In genomic region chr12:98725481-98726247, GRCh38 we compare ENCODE assay signal across 8 cellular contexts.
DNase-seq lines count a peak whose midpoint lies in the region; ATAC-seq and TF ChIP-seq lines count a peak whose summit lies in the region.

No MANE protein-coding gene starts in this region.

- peaks cover 0 to 63% of the 10 kb centered on the region in 2 donors for H3K36me3 ChIP-seq in gastroesophageal sphincter
- H3K36me3 ChIP-seq in spleen = peaks cover 0 to 100% (median 60%) of the 10 kb centered on the region in 6 donors

- H3K4me3 Mint-ChIP-seq in CD4-positive, alpha-beta T cell = no peak overlapping the region
- no peak overlapping the region for H3K4me3 Mint-ChIP-seq in activated CD8-positive, alpha-beta T cell treated with anti-CD3 and anti-CD28 coated beads, Interleukin-2, amount 10 ng/mL, durations not matched to agents 7 days and 5 days

- no peaks in the 10 kb centered on the region for H3K9me3 ChIP-seq in CD4-positive, alpha-beta T cell (ENCODE audit: control insufficient read depth, low read length)
- no peaks in the 10 kb centered on the region for H3K9me3 ChIP-seq in gastroesophageal sphincter
- no peaks in the 10 kb centered on the region for H3K9me3 ChIP-seq in spleen

- no peak overlapping the region for H3K4me3 ChIP-seq in gastroesophageal sphincter
- H3K4me3 ChIP-seq in retinal pigment epithelial cell (ENCODE audit: low read length) = no peak overlapping the region
- no peak overlapping the region for H3K4me3 ChIP-seq in spleen

- no peaks in the 10 kb centered on the region for H3K27me3 Mint-ChIP-seq in CD4-positive, alpha-beta T cell
- H3K27me3 Mint-ChIP-seq in activated CD8-positive, alpha-beta T cell treated with anti-CD3 and anti-CD28 coated beads, Interleukin-2, amount 10 ng/mL, durations not matched to agents 7 days and 5 days (ENCODE audit: low read depth) = no peaks in the 10 kb centered on the region

- TF ChIP-seq POLR2A in GM18505 (IDR thresholded peaks at IDR 0.05; ENCODE audit: borderline replicate concordance, extremely low read depth, insufficient read depth, insufficient read length) (no peak), gastroesophageal sphincter (IDR thresholded peaks at IDR 0.05) (no peak), spleen (IDR thresholded peaks at IDR 0.05) (no peak)

- no peaks in the 10 kb centered on the region for H3K4me1 Mint-ChIP-seq in CD4-positive, alpha-beta T cell (ENCODE audit: low read depth)
- peaks cover 4% of the 10 kb centered on the region for H3K4me1 Mint-ChIP-seq in activated CD8-positive, alpha-beta T cell treated with anti-CD3 and anti-CD28 coated beads, Interleukin-2, amount 10 ng/mL, durations not matched to agents 7 days and 5 days (ENCODE audit: low read depth)

- peak in 7 of 10 experiments; percentile 6 to 26 (median 17) for DNase-seq in CD4-positive, alpha-beta T cell
- DNase-seq in NCI-H2107 (lab: John Stamatoyannopoulos, UW) (peak; percentile 14), retinal pigment epithelial cell (ENCODE audit: low read depth) (no peak), spleen (no peak)
- peak; percentile 67 for DNase-seq in activated CD8-positive, alpha-beta T cell treated with anti-CD3 and anti-CD28 coated beads, Interleukin-2, amount 10 ng/mL, durations not matched to agents 7 days and 5 days

- peak; percentile 52 for ATAC-seq in CD4-positive, alpha-beta T cell (ENCODE audit: poor library complexity)
- ATAC-seq in GM18505 (IDR thresholded peaks at IDR 0.05; ENCODE audit: unreplicated experiment) (peak; percentile 87), HG02973 (IDR thresholded peaks at IDR 0.05; ENCODE audit: unreplicated experiment) (peak; percentile 83), gastroesophageal sphincter (peak; percentile 62)
- ATAC-seq in activated CD8-positive, alpha-beta T cell treated with anti-CD3 and anti-CD28 coated beads, Interleukin-2, amount 10 ng/mL, durations not matched to agents 7 days and 5 days = peak; percentile 88

- peaks cover 88% of the 10 kb centered on the region for H3K36me3 Mint-ChIP-seq in CD4-positive, alpha-beta T cell (ENCODE audit: low read depth)
- peaks cover 31% of the 10 kb centered on the region for H3K36me3 Mint-ChIP-seq in activated CD8-positive, alpha-beta T cell treated with anti-CD3 and anti-CD28 coated beads, Interleukin-2, amount 10 ng/mL, durations not matched to agents 7 days and 5 days (ENCODE audit: low read depth)

- H3K27me3 ChIP-seq in CD4-positive, alpha-beta T cell (ENCODE audit: control insufficient read depth, insufficient read depth, low read length) = no peaks in the 10 kb centered on the region
- H3K27me3 ChIP-seq in gastroesophageal sphincter (no peaks in the 10 kb centered on the region), spleen (replicated peaks in 1 of 7) (no peaks in the 10 kb centered on the region)

- H3K27ac ChIP-seq in CD4-positive, alpha-beta T cell (ENCODE audit: low read depth, low read length) = no peak overlapping the region
- H3K27ac ChIP-seq in gastroesophageal sphincter = no peak overlapping the region
- H3K27ac ChIP-seq in spleen = no peak overlapping the region

- TF ChIP-seq CTCF in CD4-positive, alpha-beta T cell (IDR thresholded peaks at IDR 0.05) = peak; percentile 32
- TF ChIP-seq CTCF in gastroesophageal sphincter (IDR thresholded peaks at IDR 0.05) = peak in 1 of 4 experiments; percentile 29
- peak; percentile 71 for TF ChIP-seq CTCF in retinal pigment epithelial cell (conservative IDR thresholded peaks at IDR 0.05; ENCODE audit: low read depth, low read length)
- TF ChIP-seq CTCF in spleen (IDR thresholded peaks at IDR 0.05 in 8 of 11, conservative IDR thresholded peaks at IDR 0.05 in 3 of 11) = peak in 4 of 11 experiments; percentile 11 to 55 (median 32)

- POLR2A ChIA-PET in CD4-positive, alpha-beta T cell (lab: Charles Lee) = no interaction called here
- POLR2A ChIA-PET in activated CD8-positive, alpha-beta T cell treated with anti-CD3 and anti-CD28 coated beads, Interleukin-2, amount 10 ng/mL, durations not matched to agents 7 days and 5 days (lab: Charles Lee) = no interaction called here

- H3K27ac Mint-ChIP-seq in CD4-positive, alpha-beta T cell = no peak overlapping the region
- no peak overlapping the region for H3K27ac Mint-ChIP-seq in activated CD8-positive, alpha-beta T cell treated with anti-CD3 and anti-CD28 coated beads, Interleukin-2, amount 10 ng/mL, durations not matched to agents 7 days and 5 days

- TF ChIP-seq EP300 in gastroesophageal sphincter (IDR thresholded peaks at IDR 0.05) = no peak

- peaks cover 0 to 13% (median 0%) of the 10 kb centered on the region in 3 donors for H3K4me1 ChIP-seq in gastroesophageal sphincter
- H3K4me1 ChIP-seq in spleen = no peaks in the 10 kb centered on the region

- no peaks in the 10 kb centered on the region for H3K9me3 Mint-ChIP-seq in CD4-positive, alpha-beta T cell
- H3K9me3 Mint-ChIP-seq in activated CD8-positive, alpha-beta T cell treated with anti-CD3 and anti-CD28 coated beads, Interleukin-2, amount 10 ng/mL, durations not matched to agents 7 days and 5 days (ENCODE audit: insufficient read depth) = no peaks in the 10 kb centered on the region

- CTCF ChIA-PET in CD4-positive, alpha-beta T cell (lab: Charles Lee) = no interaction called here
- CTCF ChIA-PET in activated CD8-positive, alpha-beta T cell treated with anti-CD3 and anti-CD28 coated beads, Interleukin-2, amount 10 ng/mL, durations not matched to agents 7 days and 5 days (lab: Charles Lee) = interaction anchor here (0.8 to 2.1 kb wide), 8 partner anchors 13 to 272 kb away, joined by 4 to 11 read pairs (median 6); no protein-coding TSS in a partner anchor

- 39 to 45% methylated on average over 4 to 5 of the region's 5 CpGs for WGBS in gastroesophageal sphincter (ENCODE audit: low coverage in 1 of 2), 2 donors
- WGBS in spleen, 5 donors = 75 to 87% (median 77%) methylated on average over 5 of the region's 5 CpGs

- intact Hi-C loops in CD4-positive, alpha-beta T cell (cut with DNase I, micrococcal nuclease) = loop anchor here (2.0 to 10.0 kb wide), 2 partner anchors 269 to 273 kb away; no protein-coding TSS in a partner anchor
- intact Hi-C loops in spleen (cut with DNase I; ENCODE audit: low total_unique reads) = no loop called here

Comparison
In these comparisons a context has a peak if more than half of its experiments do, and no peak if none do; other contexts are left out.
1. DNase-seq: peak in CD4-positive, alpha-beta T cell (7 of 10), NCI-H2107 (single experiment) and activated CD8-positive, alpha-beta T cell treated with anti-CD3 and anti-CD28 coated beads, Interleukin-2, amount 10 ng/mL, durations not matched to agents 7 days and 5 days (single experiment); none in retinal pigment epithelial cell (single experiment) and spleen (single experiment).
2. Peak in every context shown above with its lines, with median percentiles within 50 percentile points of each other: ATAC-seq.